17 cellular contexts compared by ENCODE assay signal in genomic region chr20:4950841-4951240, GRCh38. TPM values are rescaled to one million over a fixed set of nuclear protein-coding genes. Genes with fewer than 3 reads are reported as not detected.
DNase-seq lines count a peak whose midpoint lies in the region; ATAC-seq, FAIRE-seq and TF ChIP-seq lines count a peak whose summit lies in the region.
"Had no signal": no experiment of that assay in that cellular context is flagged by ENCODE, and none has a peak within 500 bp of the region (broad histone marks: within the 10 kb centered on the region; RNA-seq: fewer than 3 reads in every experiment).

No MANE protein-coding gene starts in this region.

- H3K9me3 ChIP-seq in suprapubic skin, result no peaks in the 10 kb centered on the region
- H3K9me3 ChIP-seq in small intestine (ENCODE audit: control insufficient read depth, low read depth), result no peaks in the 10 kb centered on the region

- H3K27ac Mint-ChIP-seq in chondrocyte (ENCODE audit: unreplicated experiment) (peak overlapping the region; percentile 95), memory B cell (peak overlapping the region; percentile 63)

- peaks cover 2% of the 10 kb centered on the region for H3K36me3 Mint-ChIP-seq in chondrocyte (ENCODE audit: low read depth)
- peaks cover 14% of the 10 kb centered on the region for H3K36me3 Mint-ChIP-seq in memory B cell

- no peak for FAIRE-seq in small intestine (lab: Jason Lieb, UNC)
- FAIRE-seq: GM12878 had no signal

- H3K4me3 ChIP-seq in suprapubic skin (no peak overlapping the region), small intestine (ENCODE audit: low read depth in 1 of 2, low read length in 2 of 2) (no peak overlapping the region)
- H3K4me3 ChIP-seq: GM12878 had no signal

- no peak for TF ChIP-seq CTCF in RWPE1 (conservative IDR thresholded peaks at IDR 0.05; ENCODE audit: low read depth)
- no peak for TF ChIP-seq CTCF in chondrocyte (IDR thresholded peaks at IDR 0.05)
- TF ChIP-seq CTCF in suprapubic skin (IDR thresholded peaks at IDR 0.05), result no peak

- TF ChIP-seq POLR2A in suprapubic skin (IDR thresholded peaks at IDR 0.05), result no peak

- H3K9me3 Mint-ChIP-seq in chondrocyte (ENCODE audit: low read depth), result peaks cover 5% of the 10 kb centered on the region
- H3K9me3 Mint-ChIP-seq in memory B cell, result peaks cover 1% of the 10 kb centered on the region
- H3K9me3 Mint-ChIP-seq: CD14-positive monocyte had no signal

- H3K27ac ChIP-seq in RWPE1 (peak overlapping the region; percentile 71), suprapubic skin (peak overlapping the region; percentile 4), small intestine (ENCODE audit: low read depth in 1 of 2, low read length in 1 of 2) (peak overlapping the region in 1 of 2 donors; percentile 10)
- H3K27ac ChIP-seq: parathyroid adenoma had no signal

- H3K4me1 ChIP-seq in suprapubic skin (peaks cover 26% of the 10 kb centered on the region), small intestine (ENCODE audit: control insufficient read depth in 2 of 2, insufficient read depth in 1 of 2, low read depth in 1 of 2, low read length in 1 of 2) (peaks cover 0 to 1% of the 10 kb centered on the region in 2 donors)
- H3K4me1 ChIP-seq: parathyroid adenoma had no signal

- no peak for TF ChIP-seq EP300 in suprapubic skin (IDR thresholded peaks at IDR 0.05)

- no peak for DNase-seq in RWPE1 (ENCODE audit: low spot score)
- no peak for DNase-seq in chondrocyte (ENCODE audit: low spot score)
- DNase-seq in memory B cell (ENCODE audit: low spot score in 2 of 2), result no peak
- DNase-seq in suprapubic skin (ENCODE audit: low spot score in 2 of 2), result no peak
- no peak for DNase-seq in hepatic stellate cell (ENCODE audit: low spot score)
- no peak for DNase-seq in small intestine
- DNase-seq: Kasumi-1; NCI-H1930; NCI-H748 treated with DMSO at 0.1 percent for 48 hours; SHP77 treated with DMSO at 0.1 percent for 48 hours; stimulated activated CD4-positive, alpha-beta T cell treated with anti-CD3 and anti-CD28 coated beads, Interleukin-1b, Interleukin-23, amount 100 ng/mL, for 48 hours; stimulated activated CD8-positive, alpha-beta memory T cell treated with anti-CD3 and anti-CD28 coated beads, Interleukin-4, amount 100 ng/mL, for 48 hours had no signal

- CTCF ChIA-PET in RWPE1 (lab: Yijun Ruan, JAX), result interaction anchor here (0.7 to 1.4 kb wide), 2 partner anchors 189 to 462 kb away, joined by 4 read pairs; no protein-coding TSS in a partner anchor

- peaks cover 61% of the 10 kb centered on the region for H3K4me1 Mint-ChIP-seq in chondrocyte (ENCODE audit: low read depth)
- peaks cover 29% of the 10 kb centered on the region for H3K4me1 Mint-ChIP-seq in memory B cell

- 78% methylated on average over 4 of the region's 4 CpGs for WGBS in suprapubic skin
- WGBS in small intestine, 3 donors, result 93 to 96% (median 94%) methylated on average over 4 of the region's 4 CpGs

- H3K27me3 Mint-ChIP-seq in chondrocyte (ENCODE audit: low read depth) (no peaks in the 10 kb centered on the region), memory B cell (no peaks in the 10 kb centered on the region)

- ATAC-seq in memory B cell (ENCODE audit: low read depth), result no peak
- no peak for ATAC-seq in GM21717 (IDR thresholded peaks at IDR 0.05; ENCODE audit: unreplicated experiment)
- no peak for ATAC-seq in HG02852 (IDR thresholded peaks at IDR 0.05; ENCODE audit: unreplicated experiment)

- POLR2A ChIA-PET in RWPE1 (lab: Yijun Ruan, JAX; ENCODE audit: low non-redundant PET), result no interaction called here

- no peaks in the 10 kb centered on the region for H3K36me3 ChIP-seq in suprapubic skin
- peaks cover 0 to 2% of the 10 kb centered on the region in 2 donors for H3K36me3 ChIP-seq in small intestine (ENCODE audit: control insufficient read depth in 2 of 2, insufficient read depth in 2 of 2, low read length in 2 of 2)

- no peaks in the 10 kb centered on the region for H3K27me3 ChIP-seq in suprapubic skin
- H3K27me3 ChIP-seq in small intestine (ENCODE audit: control insufficient read depth in 2 of 2, insufficient read depth in 2 of 2, low read length in 2 of 2), result no peaks in the 10 kb centered on the region

- H3K4me3 Mint-ChIP-seq in chondrocyte (ENCODE audit: unreplicated experiment) (peak overlapping the region; percentile 40), memory B cell (no peak overlapping the region)
- H3K4me3 Mint-ChIP-seq: CD14-positive monocyte had no signal

RNA-seq across cellular contexts. Expression of gene SLC23A2, which starts 50.5 kb away (rescaled TPM):
- 24.0 to 25.1 TPM (median 24.2 TPM) in 3 replicates for total RNA-seq in chondrocyte
- 10 to 100 TPM; 10.5 to 29.0 (median 20.4) TPM for total RNA-seq in suprapubic skin
- 1 to 10 TPM; 1.4 to 5.1 (median 3.4) TPM for polyA plus RNA-seq in small intestine
